In the genomic region with DNA sequence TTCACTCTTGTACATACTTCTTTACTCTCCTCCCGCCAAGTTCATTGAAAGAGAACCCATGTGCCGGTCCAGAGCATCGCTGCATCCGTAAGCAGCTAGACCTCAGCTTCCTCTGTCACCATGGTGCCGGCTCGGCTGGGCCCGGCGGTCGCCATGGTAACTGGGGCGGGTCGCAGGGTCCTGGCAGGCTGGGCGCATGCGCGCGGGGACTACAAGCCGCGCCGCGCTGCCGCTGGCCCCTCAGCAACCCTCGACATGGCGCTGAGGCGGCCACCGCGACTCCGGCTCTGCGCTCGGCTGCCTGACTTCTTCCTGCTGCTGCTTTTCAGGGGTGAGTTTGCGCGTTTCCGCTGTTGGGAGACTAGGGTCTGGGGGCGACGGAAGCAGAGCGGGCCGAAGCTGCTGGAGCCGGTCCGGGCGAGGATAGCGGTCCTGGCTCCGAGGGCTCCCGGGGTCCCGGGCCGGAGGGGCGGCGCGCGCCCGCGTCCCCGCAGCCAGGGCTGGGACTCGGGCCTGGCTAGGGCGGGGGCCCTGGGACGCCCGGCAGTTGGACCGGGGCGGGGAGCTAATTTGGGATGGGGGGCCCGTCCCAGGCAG, we compare ENCODE assay signal across 1 cellular context.
TF ChIP-seq lines count a peak whose summit lies in the region.

A gene (plus strand): TSS at position 244 of the 597 bp plus-strand sequence. CDS start 12 bp downstream, at position 256.

TF ChIP-seq in K562, 482 proteins besides CTCF, POLR2A, EP300 and RAD21 (continued from another document and continues in another):
- TF ChIP-seq, protein P1, sequence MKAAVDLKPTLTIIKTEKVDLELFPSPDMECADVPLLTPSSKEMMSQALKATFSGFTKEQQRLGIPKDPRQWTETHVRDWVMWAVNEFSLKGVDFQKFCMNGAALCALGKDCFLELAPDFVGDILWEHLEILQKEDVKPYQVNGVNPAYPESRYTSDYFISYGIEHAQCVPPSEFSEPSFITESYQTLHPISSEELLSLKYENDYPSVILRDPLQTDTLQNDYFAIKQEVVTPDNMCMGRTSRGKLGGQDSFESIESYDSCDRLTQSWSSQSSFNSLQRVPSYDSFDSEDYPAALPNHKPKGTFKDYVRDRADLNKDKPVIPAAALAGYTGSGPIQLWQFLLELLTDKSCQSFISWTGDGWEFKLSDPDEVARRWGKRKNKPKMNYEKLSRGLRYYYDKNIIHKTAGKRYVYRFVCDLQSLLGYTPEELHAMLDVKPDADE (conservative IDR thresholded peaks at IDR 0.05; ENCODE audit: control insufficient read depth, low read depth, low read length), result no peak
- TF ChIP-seq, protein P2, sequence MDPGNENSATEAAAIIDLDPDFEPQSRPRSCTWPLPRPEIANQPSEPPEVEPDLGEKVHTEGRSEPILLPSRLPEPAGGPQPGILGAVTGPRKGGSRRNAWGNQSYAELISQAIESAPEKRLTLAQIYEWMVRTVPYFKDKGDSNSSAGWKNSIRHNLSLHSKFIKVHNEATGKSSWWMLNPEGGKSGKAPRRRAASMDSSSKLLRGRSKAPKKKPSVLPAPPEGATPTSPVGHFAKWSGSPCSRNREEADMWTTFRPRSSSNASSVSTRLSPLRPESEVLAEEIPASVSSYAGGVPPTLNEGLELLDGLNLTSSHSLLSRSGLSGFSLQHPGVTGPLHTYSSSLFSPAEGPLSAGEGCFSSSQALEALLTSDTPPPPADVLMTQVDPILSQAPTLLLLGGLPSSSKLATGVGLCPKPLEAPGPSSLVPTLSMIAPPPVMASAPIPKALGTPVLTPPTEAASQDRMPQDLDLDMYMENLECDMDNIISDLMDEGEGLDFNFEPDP (CRISPR knock-in tag; IDR thresholded peaks at IDR 0.05), result no peak
- no peak for TF ChIP-seq XRCC3 (IDR thresholded peaks at IDR 0.05)
- no peak for TF ChIP-seq ELF4 (CRISPR knock-in tag; IDR thresholded peaks at IDR 0.05)
- TF ChIP-seq SMARCA4 (IDR thresholded peaks at IDR 0.05), result no peak
- no peak for TF ChIP-seq MAFG (tag; conservative IDR thresholded peaks at IDR 0.05)
- TF ChIP-seq RBBP5 (IDR thresholded peaks at IDR 0.05; ENCODE audit: borderline replicate concordance, insufficient read depth, low read length, poor library complexity, severe bottlenecking), result no peak
- TF ChIP-seq, protein P3, sequence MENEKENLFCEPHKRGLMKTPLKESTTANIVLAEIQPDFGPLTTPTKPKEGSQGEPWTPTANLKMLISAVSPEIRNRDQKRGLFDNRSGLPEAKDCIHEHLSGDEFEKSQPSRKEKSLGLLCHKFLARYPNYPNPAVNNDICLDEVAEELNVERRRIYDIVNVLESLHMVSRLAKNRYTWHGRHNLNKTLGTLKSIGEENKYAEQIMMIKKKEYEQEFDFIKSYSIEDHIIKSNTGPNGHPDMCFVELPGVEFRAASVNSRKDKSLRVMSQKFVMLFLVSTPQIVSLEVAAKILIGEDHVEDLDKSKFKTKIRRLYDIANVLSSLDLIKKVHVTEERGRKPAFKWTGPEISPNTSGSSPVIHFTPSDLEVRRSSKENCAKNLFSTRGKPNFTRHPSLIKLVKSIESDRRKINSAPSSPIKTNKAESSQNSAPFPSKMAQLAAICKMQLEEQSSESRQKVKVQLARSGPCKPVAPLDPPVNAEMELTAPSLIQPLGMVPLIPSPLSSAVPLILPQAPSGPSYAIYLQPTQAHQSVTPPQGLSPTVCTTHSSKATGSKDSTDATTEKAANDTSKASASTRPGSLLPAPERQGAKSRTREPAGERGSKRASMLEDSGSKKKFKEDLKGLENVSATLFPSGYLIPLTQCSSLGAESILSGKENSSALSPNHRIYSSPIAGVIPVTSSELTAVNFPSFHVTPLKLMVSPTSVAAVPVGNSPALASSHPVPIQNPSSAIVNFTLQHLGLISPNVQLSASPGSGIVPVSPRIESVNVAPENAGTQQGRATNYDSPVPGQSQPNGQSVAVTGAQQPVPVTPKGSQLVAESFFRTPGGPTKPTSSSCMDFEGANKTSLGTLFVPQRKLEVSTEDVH (IDR thresholded peaks at IDR 0.05; ENCODE audit: low read depth, partially characterized antibody), result no peak
- no peak for TF ChIP-seq MCM5 (IDR thresholded peaks at IDR 0.05; ENCODE audit: low read depth)
- no peak for TF ChIP-seq CREM (IDR thresholded peaks at IDR 0.05; ENCODE audit: low read depth)
- no peak for TF ChIP-seq BDP1 (IDR thresholded peaks at IDR 0.05; ENCODE audit: insufficient read depth, insufficient read length)
- no peak for TF ChIP-seq CBX5 (IDR thresholded peaks at IDR 0.05; ENCODE audit: borderline replicate concordance, low read depth)
- TF ChIP-seq ZNF197 (CRISPR knock-in tag; IDR thresholded peaks at IDR 0.05; ENCODE audit: low read depth), result no peak
- TF ChIP-seq ZNF3 (CRISPR knock-in tag; IDR thresholded peaks at IDR 0.05), result no peak
- TF ChIP-seq NUFIP1 (IDR thresholded peaks at IDR 0.05; ENCODE audit: partially characterized antibody), result no peak
- peak; percentile 57 for TF ChIP-seq RBFOX2 (IDR thresholded peaks at IDR 0.05; ENCODE audit: low read depth, low read length)
- TF ChIP-seq, protein P4, sequence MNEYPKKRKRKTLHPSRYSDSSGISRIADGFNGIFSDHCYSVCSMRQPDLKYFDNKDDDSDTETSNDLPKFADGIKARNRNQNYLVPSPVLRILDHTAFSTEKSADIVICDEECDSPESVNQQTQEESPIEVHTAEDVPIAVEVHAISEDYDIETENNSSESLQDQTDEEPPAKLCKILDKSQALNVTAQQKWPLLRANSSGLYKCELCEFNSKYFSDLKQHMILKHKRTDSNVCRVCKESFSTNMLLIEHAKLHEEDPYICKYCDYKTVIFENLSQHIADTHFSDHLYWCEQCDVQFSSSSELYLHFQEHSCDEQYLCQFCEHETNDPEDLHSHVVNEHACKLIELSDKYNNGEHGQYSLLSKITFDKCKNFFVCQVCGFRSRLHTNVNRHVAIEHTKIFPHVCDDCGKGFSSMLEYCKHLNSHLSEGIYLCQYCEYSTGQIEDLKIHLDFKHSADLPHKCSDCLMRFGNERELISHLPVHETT (CRISPR knock-in tag; conservative IDR thresholded peaks at IDR 0.05 in 1 of 2, IDR thresholded peaks at IDR 0.05 in 1 of 2), result no peak
- no peak for TF ChIP-seq CHD1 (IDR thresholded peaks at IDR 0.05; ENCODE audit: low read length)
- no peak for TF ChIP-seq NFXL1 (CRISPR knock-in tag; IDR thresholded peaks at IDR 0.05)
- TF ChIP-seq, protein P5, sequence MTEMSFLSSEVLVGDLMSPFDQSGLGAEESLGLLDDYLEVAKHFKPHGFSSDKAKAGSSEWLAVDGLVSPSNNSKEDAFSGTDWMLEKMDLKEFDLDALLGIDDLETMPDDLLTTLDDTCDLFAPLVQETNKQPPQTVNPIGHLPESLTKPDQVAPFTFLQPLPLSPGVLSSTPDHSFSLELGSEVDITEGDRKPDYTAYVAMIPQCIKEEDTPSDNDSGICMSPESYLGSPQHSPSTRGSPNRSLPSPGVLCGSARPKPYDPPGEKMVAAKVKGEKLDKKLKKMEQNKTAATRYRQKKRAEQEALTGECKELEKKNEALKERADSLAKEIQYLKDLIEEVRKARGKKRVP (CRISPR knock-in tag; IDR thresholded peaks at IDR 0.05), result no peak
- no peak for TF ChIP-seq ZNF586 (CRISPR knock-in tag; conservative IDR thresholded peaks at IDR 0.05)
- peak in 1 of 2 experiments; percentile 91; a peak in 2 of 4 replicates for TF ChIP-seq CSDE1 (IDR thresholded peaks at IDR 0.05)
- TF ChIP-seq PCBP1 (IDR thresholded peaks at IDR 0.05; ENCODE audit: low read depth, low read length, poor library complexity, severe bottlenecking), result no peak
- TF ChIP-seq, protein P6, sequence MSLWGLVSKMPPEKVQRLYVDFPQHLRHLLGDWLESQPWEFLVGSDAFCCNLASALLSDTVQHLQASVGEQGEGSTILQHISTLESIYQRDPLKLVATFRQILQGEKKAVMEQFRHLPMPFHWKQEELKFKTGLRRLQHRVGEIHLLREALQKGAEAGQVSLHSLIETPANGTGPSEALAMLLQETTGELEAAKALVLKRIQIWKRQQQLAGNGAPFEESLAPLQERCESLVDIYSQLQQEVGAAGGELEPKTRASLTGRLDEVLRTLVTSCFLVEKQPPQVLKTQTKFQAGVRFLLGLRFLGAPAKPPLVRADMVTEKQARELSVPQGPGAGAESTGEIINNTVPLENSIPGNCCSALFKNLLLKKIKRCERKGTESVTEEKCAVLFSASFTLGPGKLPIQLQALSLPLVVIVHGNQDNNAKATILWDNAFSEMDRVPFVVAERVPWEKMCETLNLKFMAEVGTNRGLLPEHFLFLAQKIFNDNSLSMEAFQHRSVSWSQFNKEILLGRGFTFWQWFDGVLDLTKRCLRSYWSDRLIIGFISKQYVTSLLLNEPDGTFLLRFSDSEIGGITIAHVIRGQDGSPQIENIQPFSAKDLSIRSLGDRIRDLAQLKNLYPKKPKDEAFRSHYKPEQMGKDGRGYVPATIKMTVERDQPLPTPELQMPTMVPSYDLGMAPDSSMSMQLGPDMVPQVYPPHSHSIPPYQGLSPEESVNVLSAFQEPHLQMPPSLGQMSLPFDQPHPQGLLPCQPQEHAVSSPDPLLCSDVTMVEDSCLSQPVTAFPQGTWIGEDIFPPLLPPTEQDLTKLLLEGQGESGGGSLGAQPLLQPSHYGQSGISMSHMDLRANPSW (CRISPR knock-in tag; IDR thresholded peaks at IDR 0.05), result no peak
- peak; percentile 97 for TF ChIP-seq RFX1 (IDR thresholded peaks at IDR 0.05)
- no peak for TF ChIP-seq CBX3 (IDR thresholded peaks at IDR 0.05; ENCODE audit: borderline replicate concordance in 1 of 2, low read length in 2 of 2)
- TF ChIP-seq ZNF764 (CRISPR knock-in tag; IDR thresholded peaks at IDR 0.05; ENCODE audit: low read depth), result no peak
- TF ChIP-seq HDAC1 (IDR thresholded peaks at IDR 0.05), result 0 out of 4 replicates have a peak, but pooled peaks of 1 of the 2 experiments have one; percentile 21
- no peak for TF ChIP-seq NFE2 (IDR thresholded peaks at IDR 0.05; ENCODE audit: low read depth)
- no peak for TF ChIP-seq MCM3 (IDR thresholded peaks at IDR 0.05)
- no peak for TF ChIP-seq PURB (CRISPR knock-in tag; IDR thresholded peaks at IDR 0.05; ENCODE audit: low read depth)
- TF ChIP-seq RBM14 (IDR thresholded peaks at IDR 0.05; ENCODE audit: borderline replicate concordance, insufficient read depth, low read depth, low read length), result no peak
- no peak for TF ChIP-seq ADNP (tag; IDR thresholded peaks at IDR 0.05)
- TF ChIP-seq JUND (IDR thresholded peaks at IDR 0.05; ENCODE audit: borderline replicate concordance, low read depth, low read length), result no peak
- no peak for TF ChIP-seq JUND (tag; IDR thresholded peaks at IDR 0.05; ENCODE audit: borderline replicate concordance, low read depth, low read length)
- TF ChIP-seq SIX5 (IDR thresholded peaks at IDR 0.05; ENCODE audit: borderline replicate concordance in 1 of 2, insufficient read depth in 1 of 2, low read depth in 1 of 2, low read length in 2 of 2), result no peak
- peak; percentile 76 for TF ChIP-seq BMI1 (IDR thresholded peaks at IDR 0.05; ENCODE audit: low read length)
- TF ChIP-seq, protein P7, sequence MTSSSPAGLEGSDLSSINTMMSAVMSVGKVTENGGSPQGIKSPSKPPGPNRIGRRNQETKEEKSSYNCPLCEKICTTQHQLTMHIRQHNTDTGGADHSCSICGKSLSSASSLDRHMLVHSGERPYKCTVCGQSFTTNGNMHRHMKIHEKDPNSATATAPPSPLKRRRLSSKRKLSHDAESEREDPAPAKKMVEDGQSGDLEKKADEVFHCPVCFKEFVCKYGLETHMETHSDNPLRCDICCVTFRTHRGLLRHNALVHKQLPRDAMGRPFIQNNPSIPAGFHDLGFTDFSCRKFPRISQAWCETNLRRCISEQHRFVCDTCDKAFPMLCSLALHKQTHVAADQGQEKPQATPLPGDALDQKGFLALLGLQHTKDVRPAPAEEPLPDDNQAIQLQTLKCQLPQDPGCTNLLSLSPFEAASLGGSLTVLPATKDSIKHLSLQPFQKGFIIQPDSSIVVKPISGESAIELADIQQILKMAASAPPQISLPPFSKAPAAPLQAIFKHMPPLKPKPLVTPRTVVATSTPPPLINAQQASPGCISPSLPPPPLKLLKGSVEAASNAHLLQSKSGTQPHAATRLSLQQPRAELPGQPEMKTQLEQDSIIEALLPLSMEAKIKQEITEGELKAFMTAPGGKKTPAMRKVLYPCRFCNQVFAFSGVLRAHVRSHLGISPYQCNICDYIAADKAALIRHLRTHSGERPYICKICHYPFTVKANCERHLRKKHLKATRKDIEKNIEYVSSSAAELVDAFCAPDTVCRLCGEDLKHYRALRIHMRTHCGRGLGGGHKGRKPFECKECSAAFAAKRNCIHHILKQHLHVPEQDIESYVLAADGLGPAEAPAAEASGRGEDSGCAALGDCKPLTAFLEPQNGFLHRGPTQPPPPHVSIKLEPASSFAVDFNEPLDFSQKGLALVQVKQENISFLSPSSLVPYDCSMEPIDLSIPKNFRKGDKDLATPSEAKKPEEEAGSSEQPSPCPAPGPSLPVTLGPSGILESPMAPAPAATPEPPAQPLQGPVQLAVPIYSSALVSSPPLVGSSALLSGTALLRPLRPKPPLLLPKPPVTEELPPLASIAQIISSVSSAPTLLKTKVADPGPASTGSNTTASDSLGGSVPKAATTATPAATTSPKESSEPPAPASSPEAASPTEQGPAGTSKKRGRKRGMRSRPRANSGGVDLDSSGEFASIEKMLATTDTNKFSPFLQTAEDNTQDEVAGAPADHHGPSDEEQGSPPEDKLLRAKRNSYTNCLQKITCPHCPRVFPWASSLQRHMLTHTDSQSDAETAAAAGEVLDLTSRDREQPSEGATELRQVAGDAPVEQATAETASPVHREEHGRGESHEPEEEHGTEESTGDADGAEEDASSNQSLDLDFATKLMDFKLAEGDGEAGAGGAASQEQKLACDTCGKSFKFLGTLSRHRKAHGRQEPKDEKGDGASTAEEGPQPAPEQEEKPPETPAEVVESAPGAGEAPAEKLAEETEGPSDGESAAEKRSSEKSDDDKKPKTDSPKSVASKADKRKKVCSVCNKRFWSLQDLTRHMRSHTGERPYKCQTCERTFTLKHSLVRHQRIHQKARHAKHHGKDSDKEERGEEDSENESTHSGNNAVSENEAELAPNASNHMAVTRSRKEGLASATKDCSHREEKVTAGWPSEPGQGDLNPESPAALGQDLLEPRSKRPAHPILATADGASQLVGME (CRISPR knock-in tag; IDR thresholded peaks at IDR 0.05), result 0 out of 2 replicates have a peak, but pooled peaks have one; percentile 78
- TF ChIP-seq TCF7L2 (IDR thresholded peaks at IDR 0.05; ENCODE audit: low read depth, low read length), result no peak
- TF ChIP-seq ZNF77 (CRISPR knock-in tag; IDR thresholded peaks at IDR 0.05), result no peak
- peak; percentile 95 for TF ChIP-seq CTBP1 (IDR thresholded peaks at IDR 0.05; ENCODE audit: borderline replicate concordance)
- no peak for TF ChIP-seq CXXC5 (CRISPR knock-in tag; IDR thresholded peaks at IDR 0.05)
- TF ChIP-seq KDM1A (IDR thresholded peaks at IDR 0.05), result peak; percentile 86 to 90
- no peak for TF ChIP-seq DDX20 (tag; IDR thresholded peaks at IDR 0.05; ENCODE audit: low read depth)
- TF ChIP-seq HNRNPH1 (optimal IDR thresholded peaks at IDR 0.05; ENCODE audit: low read depth, low read length), result no peak
- TF ChIP-seq DMBX1 (CRISPR knock-in tag; IDR thresholded peaks at IDR 0.05; ENCODE audit: borderline replicate concordance), result no peak
- TF ChIP-seq SREBF1 (IDR thresholded peaks at IDR 0.05; ENCODE audit: borderline replicate concordance, low read depth, low read length), result no peak
- TF ChIP-seq BRD9 (IDR thresholded peaks at IDR 0.05; ENCODE audit: low read depth, partially characterized antibody), result no peak
- TF ChIP-seq, protein P8, sequence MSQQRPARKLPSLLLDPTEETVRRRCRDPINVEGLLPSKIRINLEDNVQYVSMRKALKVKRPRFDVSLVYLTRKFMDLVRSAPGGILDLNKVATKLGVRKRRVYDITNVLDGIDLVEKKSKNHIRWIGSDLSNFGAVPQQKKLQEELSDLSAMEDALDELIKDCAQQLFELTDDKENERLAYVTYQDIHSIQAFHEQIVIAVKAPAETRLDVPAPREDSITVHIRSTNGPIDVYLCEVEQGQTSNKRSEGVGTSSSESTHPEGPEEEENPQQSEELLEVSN (IDR thresholded peaks at IDR 0.05; ENCODE audit: borderline replicate concordance in 1 of 2, extremely low read depth in 1 of 2, insufficient read depth in 1 of 2, insufficient read length in 1 of 2, low read depth in 1 of 2, low read length in 1 of 2, poor library complexity in 1 of 2, severe bottlenecking in 1 of 2), result peak in 1 of 2 experiments; percentile 37
- peak; percentile 45 for TF ChIP-seq MEIS2 (IDR thresholded peaks at IDR 0.05; ENCODE audit: partially characterized antibody)
